ENCODE assay signal across 27 cellular contexts in the genomic region with DNA sequence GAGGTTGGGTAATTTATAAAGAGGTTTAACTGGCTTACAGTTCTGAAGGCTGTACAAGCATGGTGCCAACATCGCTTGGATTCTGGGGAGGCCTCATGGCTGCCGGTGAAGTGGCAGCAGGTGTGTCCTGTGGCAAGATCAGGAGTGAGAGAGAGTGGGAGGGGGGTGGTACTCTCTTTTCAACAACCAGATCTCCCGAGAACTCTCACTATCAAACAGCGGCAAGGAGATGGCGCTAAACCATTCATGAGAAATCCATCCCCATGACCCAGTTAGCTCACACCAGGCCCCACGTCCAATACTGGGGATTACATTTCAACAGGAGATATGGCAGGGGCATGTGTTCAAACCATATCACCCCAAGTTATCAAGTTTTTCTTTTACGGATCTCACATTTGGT. TPM values are rescaled to one million over a fixed set of nuclear protein-coding genes. Genes with fewer than 3 reads are reported as not detected.
DNase-seq lines count a peak whose midpoint lies in the region; ATAC-seq and TF ChIP-seq lines count a peak whose summit lies in the region.
"Had no signal": no experiment of that assay in that cellular context is flagged by ENCODE, and none has a peak within 500 bp of the region (broad histone marks: within the 10 kb centered on the region; RNA-seq: fewer than 3 reads in every experiment).

No MANE protein-coding gene starts in this region.

- H2BK5ac ChIP-seq in mesendoderm (ENCODE audit: low read length), result no peak overlapping the region
- no peak overlapping the region for H2BK5ac ChIP-seq in neuronal stem cell (ENCODE audit: low read length)

- H3K18ac ChIP-seq in mesendoderm (ENCODE audit: low read length), result no peak overlapping the region
- H3K18ac ChIP-seq in neuronal stem cell (ENCODE audit: low read length), result no peak overlapping the region

- no CpG with 5 or more reads among the region's 7 CpGs for WGBS in mesendoderm (ENCODE audit: extremely low coverage, insufficient coverage, low lambda C conversion rate)
- WGBS in neuronal stem cell (ENCODE audit: extremely low coverage in 2 of 2, insufficient read length in 2 of 2, insufficient replicate concordance in 1 of 2), 2 donors, result no CpG with 5 or more reads among the region's 7 CpGs

- peak; percentile 14 for DNase-seq in NCI-H1092 treated with DMSO at 0.1 percent for 48 hours (lab: John Stamatoyannopoulos, UW)
- no peak for DNase-seq in NCI-H1092 (lab: John Stamatoyannopoulos, UW)
- peak; percentile 53 for DNase-seq in H7
- DNase-seq in NCI-H510A (lab: John Stamatoyannopoulos, UW), result peak; percentile 46
- DNase-seq in mesendoderm, result peak; percentile 20
- no peak for DNase-seq in neuronal stem cell (ENCODE audit: low spot score)
- no peak for DNase-seq in Peyer's patch
- DNase-seq: ACHN; CD4-positive, alpha-beta T cell; COR-L47; DMS 273 treated with DMSO at 0.1 percent for 48 hours; DND-41; GOT3; Karpas-422; MV-4-11; NCI-H1694; NCI-H2081 treated with DMSO at 0.1 percent for 48 hours; NCI-H2227 treated with DMSO at 0.1 percent for 48 hours; NCI-H524; NCI-H774; SW 1271; T-helper 17 cell had no signal

- no peak for ATAC-seq in GM19035 (IDR thresholded peaks at IDR 0.05; ENCODE audit: unreplicated experiment)
- ATAC-seq: Right ventricle myocardium inferior, T-helper 17 cell had no signal

- no peak for TF ChIP-seq POLR2A in Peyer's patch (IDR thresholded peaks at IDR 0.05)

- H3K4ac ChIP-seq in mesendoderm (ENCODE audit: low read depth, low read length), result no peak overlapping the region
- H3K4ac ChIP-seq in neuronal stem cell (ENCODE audit: low read length), result no peak overlapping the region

- H3K14ac ChIP-seq in neuronal stem cell (ENCODE audit: low read length), result no peak overlapping the region

- H3K4me1 ChIP-seq in mesendoderm (ENCODE audit: control insufficient read depth, low read depth, low read length) (no peaks in the 10 kb centered on the region), neuronal stem cell (ENCODE audit: control insufficient read depth in 2 of 2, insufficient read depth in 1 of 2, low read depth in 1 of 2, low read length in 2 of 2) (no peaks in the 10 kb centered on the region), Peyer's patch (no peaks in the 10 kb centered on the region)

- no peak overlapping the region for H4K5ac ChIP-seq in mesendoderm (ENCODE audit: low read length)

- H3K79me1 ChIP-seq in mesendoderm (ENCODE audit: low read length) (no peaks in the 10 kb centered on the region), neuronal stem cell (ENCODE audit: low read depth, low read length) (no peaks in the 10 kb centered on the region)

- H4K91ac ChIP-seq in neuronal stem cell (ENCODE audit: low read depth, low read length, poor library complexity), result no peak overlapping the region

- H2BK15ac ChIP-seq in mesendoderm (replicated peaks; ENCODE audit: low read depth), result no peak overlapping the region
- no peak overlapping the region for H2BK15ac ChIP-seq in neuronal stem cell (ENCODE audit: low read length)

- H2BK120ac ChIP-seq in mesendoderm (ENCODE audit: low read depth, low read length) (no peak overlapping the region), neuronal stem cell (ENCODE audit: low read depth, low read length) (no peak overlapping the region)

- H3K36me3 ChIP-seq in H7 (replicated peaks; ENCODE audit: control insufficient read depth, insufficient read depth, low read length) (no peaks in the 10 kb centered on the region), mesendoderm (ENCODE audit: control insufficient read depth, insufficient read depth, low read length) (no peaks in the 10 kb centered on the region), neuronal stem cell (replicated peaks in 1 of 2; ENCODE audit: control insufficient read depth in 2 of 2, insufficient read depth in 2 of 2, low read length in 2 of 2) (no peaks in the 10 kb centered on the region), Peyer's patch (no peaks in the 10 kb centered on the region)
- H3K36me3 ChIP-seq: BLaER1 had no signal

- no peaks in the 10 kb centered on the region for H3K79me2 ChIP-seq in mesendoderm (ENCODE audit: control insufficient read depth, insufficient read depth, low read length)

- no peak overlapping the region for H3K56ac ChIP-seq in mesendoderm (ENCODE audit: low read length)

- no peak overlapping the region for H4K8ac ChIP-seq in mesendoderm (ENCODE audit: low read depth, low read length)
- H4K8ac ChIP-seq in neuronal stem cell (ENCODE audit: low read depth, low read length), result no peak overlapping the region

- H3K27ac ChIP-seq in mesendoderm (ENCODE audit: low read depth, low read length) (no peak overlapping the region), neuronal stem cell (replicated peaks; ENCODE audit: low read length) (no peak overlapping the region), Peyer's patch (no peak overlapping the region)
- H3K27ac ChIP-seq: 22Rv1, BLaER1, SK-N-MC had no signal

- no peak overlapping the region for H3K9ac ChIP-seq in mesendoderm (ENCODE audit: low read length)
- no peak overlapping the region for H3K9ac ChIP-seq in neuronal stem cell (ENCODE audit: low read depth, low read length, poor library complexity)
- H3K9ac ChIP-seq: BLaER1 had no signal

- no peak overlapping the region for H2AK5ac ChIP-seq in mesendoderm (ENCODE audit: low read length)
- no peak overlapping the region for H2AK5ac ChIP-seq in neuronal stem cell (ENCODE audit: low read depth, low read length)

- H3K4me3 ChIP-seq in H7 (ENCODE audit: insufficient read depth, low read depth, low read length) (no peak overlapping the region), mesendoderm (ENCODE audit: low read length) (no peak overlapping the region), neuronal stem cell (ENCODE audit: low read length in 2 of 2) (no peak overlapping the region), Peyer's patch (no peak overlapping the region)
- H3K4me3 ChIP-seq: BLaER1, SK-N-MC had no signal

- no peak overlapping the region for H3K4me2 ChIP-seq in mesendoderm (ENCODE audit: low read length)
- no peak overlapping the region for H3K4me2 ChIP-seq in neuronal stem cell (ENCODE audit: insufficient read depth, low read length, poor library complexity, severe bottlenecking)
- H3K4me2 ChIP-seq: BLaER1 had no signal

- no peak overlapping the region for H3K23ac ChIP-seq in mesendoderm (ENCODE audit: low read length)
- no peak overlapping the region for H3K23ac ChIP-seq in neuronal stem cell (ENCODE audit: low read depth, low read length, poor library complexity)

- no peak overlapping the region for H2BK12ac ChIP-seq in neuronal stem cell (ENCODE audit: low read length)

- H3K27me3 ChIP-seq in H7 (ENCODE audit: control insufficient read depth, insufficient read depth, low read length) (no peaks in the 10 kb centered on the region), mesendoderm (ENCODE audit: insufficient read depth, low read length, poor library complexity) (no peaks in the 10 kb centered on the region), neuronal stem cell (ENCODE audit: control insufficient read depth in 3 of 3, insufficient read depth in 3 of 3, low read depth in 1 of 3, low read length in 3 of 3) (peaks cover 0 to 17% (median 0%) of the 10 kb centered on the region in 3 experiments), Peyer's patch (no peaks in the 10 kb centered on the region)
- H3K27me3 ChIP-seq: BLaER1 had no signal

- no peak for TF ChIP-seq CTCF in Peyer's patch (IDR thresholded peaks at IDR 0.05)

- H3K9me3 ChIP-seq in neuronal stem cell (replicated peaks in 1 of 2; ENCODE audit: control insufficient read depth in 2 of 2, insufficient read depth in 1 of 2, low read depth in 1 of 2, low read length in 2 of 2) (no peaks in the 10 kb centered on the region), Peyer's patch (no peaks in the 10 kb centered on the region)
- H3K9me3 ChIP-seq: BLaER1 had no signal

- H2AFZ ChIP-seq in neuronal stem cell (ENCODE audit: low read length), result no peak overlapping the region

RNA-seq across cellular contexts. Expression of gene CBX4, which starts 44.0 kb away (rescaled TPM):
- 6.4 and 6.6 TPM in 2 replicates for total RNA-seq in H7 (2014; rRNA removed; shearing (Covaris generic))
- 3.7 TPM for polyA plus RNA-seq in mesendoderm (2013, experiment 1 of 2)
- polyA plus RNA-seq in mesendoderm (2013, experiment 2 of 2), result 3.6 TPM
- polyA plus RNA-seq in neuronal stem cell (2013, experiment 1 of 2), result 10.0 TPM
- 10.0 TPM for polyA plus RNA-seq in neuronal stem cell (2013, experiment 2 of 2)
- 10 to 100 TPM in 2 of 4 donors, 1 to 10 TPM in 2; 4.9 to 19.0 (median 12.3) TPM for total RNA-seq in Peyer's patch

Comparison
In these comparisons a context has a peak if more than half of its experiments do, and no peak if none do; other contexts are left out.
1. DNase-seq: peak in NCI-H1092 treated with DMSO at 0.1 percent for 48 hours (single experiment), H7 (single experiment), NCI-H510A (single experiment) and mesendoderm (single experiment); none in NCI-H1092 (single experiment), neuronal stem cell (single experiment) and Peyer's patch (0 of 3).